8 cellular contexts compared by ENCODE assay signal in the genomic region with DNA sequence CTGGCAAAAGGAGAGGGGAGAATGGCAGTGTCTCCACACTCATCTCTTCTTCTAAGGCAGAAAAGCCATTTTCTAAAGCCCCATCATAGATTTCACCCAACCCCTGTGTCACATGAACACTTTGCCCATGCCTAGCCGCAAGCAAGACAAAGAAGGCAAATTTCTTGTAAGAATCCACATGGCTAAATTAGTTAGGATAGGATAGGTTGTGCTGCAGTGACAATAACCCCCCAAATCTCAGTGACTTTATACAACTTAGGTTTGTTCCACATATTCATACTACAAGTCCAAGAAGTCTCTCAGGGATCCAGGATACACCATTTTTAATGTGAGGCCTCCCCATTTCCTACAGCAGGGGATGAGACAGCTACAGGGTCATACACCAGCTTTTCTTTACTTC.
"Had no signal": no experiment of that assay in that cellular context is flagged by ENCODE, and none has a peak within 500 bp of the region (broad histone marks: within the 10 kb centered on the region; RNA-seq: fewer than 3 reads in every experiment).

No MANE protein-coding gene starts in this region.

- ATAC-seq: GM12878 had no signal

- FAIRE-seq: G401.6, GM12878, GM12891, GM12892, GM18507, GM19239 had no signal

- DNase-seq: GDM1, GF-D8 had no signal

- H3K4me3 ChIP-seq: GM12878 had no signal
